In genomic region chr1:175274368-175274767, GRCh38 we compare ENCODE assay signal across 19 cellular contexts.
DNase-seq lines count a peak whose midpoint lies in the region; ATAC-seq and TF ChIP-seq lines count a peak whose summit lies in the region.
"Had no signal": no experiment of that assay in that cellular context is flagged by ENCODE, and none has a peak within 500 bp of the region (broad histone marks: within the 10 kb centered on the region; RNA-seq: fewer than 3 reads in every experiment).

No MANE protein-coding gene starts in this region.

- peak; percentile 55 for ATAC-seq in GM19023 (IDR thresholded peaks at IDR 0.05; ENCODE audit: unreplicated experiment)
- ATAC-seq in HG02642 (IDR thresholded peaks at IDR 0.05; ENCODE audit: poor library complexity, unreplicated experiment) = peak; percentile 62
- peak; percentile 62 for ATAC-seq in HG03571 (IDR thresholded peaks at IDR 0.05; ENCODE audit: unreplicated experiment)
- ATAC-seq in GM18873 (IDR thresholded peaks at IDR 0.05; ENCODE audit: low FRiP score, unreplicated experiment) = no peak
- no peak for ATAC-seq in esophagus mucosa
- no peak for ATAC-seq in HG03521 (IDR thresholded peaks at IDR 0.05; ENCODE audit: unreplicated experiment)
- ATAC-seq: PC-3; stimulated activated naive CD8-positive, alpha-beta T cell treated with anti-CD3 and anti-CD28 coated beads, Interleukin-15, Interleukin-2, amounts not matched to agents 100 U/mL and 50 U/mL, for 24 hours had no signal

- H3K4me3 ChIP-seq in GM06990 (replicated peaks; ENCODE audit: low read depth, low read length) (no peak overlapping the region), dorsolateral prefrontal cortex (no peak overlapping the region)
- H3K4me3 ChIP-seq: coronary artery, smooth muscle cell had no signal

- intact Hi-C loops in dorsolateral prefrontal cortex (cut with DNase I) = no loop called here

- TF ChIP-seq CTCF in GM06990 (IDR thresholded peaks at IDR 0.05; ENCODE audit: insufficient read depth, low read length, poor library complexity, severe bottlenecking) = no peak
- no peak for TF ChIP-seq CTCF in dorsolateral prefrontal cortex (IDR thresholded peaks at IDR 0.05 in 54 of 56, conservative IDR thresholded peaks at IDR 0.05 in 2 of 56; ENCODE audit: low read depth in 1 of 56, partially characterized antibody in 56 of 56)

- no peaks in the 10 kb centered on the region for H3K36me3 ChIP-seq in GM06990 (ENCODE audit: control insufficient read depth, insufficient read depth, low read length)

- no peak overlapping the region for H3K27ac ChIP-seq in dorsolateral prefrontal cortex
- H3K27ac ChIP-seq: coronary artery, parathyroid adenoma had no signal

- peak; percentile 34 for DNase-seq in GM06990 (ENCODE audit: extremely low read depth, insufficient read length)
- DNase-seq in dorsolateral prefrontal cortex = no peak
- DNase-seq: activated CD8-positive, alpha-beta memory T cell treated with anti-CD3 and anti-CD28 coated beads for 24 hours; activated gamma-delta T cell; COR-L47; erythroblast; NCI-H524 treated with DMSO at 0.1 percent for 48 hours; PC-3; SK-N-SH; stimulated activated naive CD8-positive, alpha-beta T cell treated with anti-CD3 and anti-CD28 coated beads, Interleukin-15, Interleukin-2, amounts not matched to agents 100 U/mL and 50 U/mL, for 24 hours had no signal

- H3K27me3 ChIP-seq in GM06990 (replicated peaks; ENCODE audit: control insufficient read depth, insufficient read depth, low read length) = no peaks in the 10 kb centered on the region
- peaks cover 0 to 6% (median 0%) of the 10 kb centered on the region in 45 donors for H3K27me3 ChIP-seq in dorsolateral prefrontal cortex

Comparison
In these comparisons a context has a peak if more than half of its experiments do, and no peak if none do; other contexts are left out.
1. ATAC-seq: peak in GM19023 (single experiment), HG02642 (single experiment) and HG03571 (single experiment); none in GM18873 (single experiment), esophagus mucosa (single experiment) and HG03521 (single experiment).